Comparison of ENCODE assay signal across 9 cellular contexts in the genomic region with DNA sequence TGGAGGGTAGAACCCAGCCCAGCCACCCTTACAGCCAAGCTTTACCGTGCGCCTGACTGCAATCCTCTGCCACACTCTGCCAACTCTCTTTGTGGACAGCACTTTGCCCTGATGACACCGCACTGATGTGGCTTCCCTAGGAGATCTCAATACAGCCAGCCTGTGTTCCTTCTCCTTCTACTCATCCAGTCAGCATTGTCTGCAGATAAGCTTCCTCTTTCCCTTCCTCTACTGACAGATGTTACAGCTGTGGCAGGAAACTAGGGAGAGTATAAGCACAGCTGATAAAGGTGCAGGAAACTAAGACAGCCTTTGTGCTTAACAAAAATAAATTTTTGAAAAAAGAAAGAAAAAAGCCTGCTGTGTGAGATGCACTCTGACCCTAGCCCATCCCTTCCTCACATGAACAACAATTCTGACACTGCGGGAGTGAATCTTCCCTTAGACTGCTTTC. TPM values are rescaled to one million over a fixed set of nuclear protein-coding genes. Genes with fewer than 3 reads are reported as not detected.
A peak's percentile ranks its signal among the peaks of the same experiment; 100 is the strongest.
DNase-seq lines count a peak whose midpoint lies in the region; ATAC-seq and TF ChIP-seq lines count a peak whose summit lies in the region.
"Had no signal": no experiment of that assay in that cellular context is flagged by ENCODE, and none has a peak within 500 bp of the region (broad histone marks: within the 10 kb centered on the region; RNA-seq: fewer than 3 reads in every experiment).

No MANE protein-coding gene starts in this region.

- H3K4me3 Mint-ChIP-seq in HFFc6 = no peak overlapping the region
- no peak overlapping the region for H3K4me3 Mint-ChIP-seq in activated CD8-positive, alpha-beta T cell treated with anti-CD3 and anti-CD28 coated beads for 36 hours

- intact Hi-C loops in activated CD8-positive, alpha-beta T cell treated with anti-CD3 and anti-CD28 coated beads for 36 hours (cut with micrococcal nuclease) = no loop called here
- intact Hi-C loops in left colon (cut with DNase I, micrococcal nuclease) = no loop called here

- no peak for TF ChIP-seq CTCF in HFFc6 (IDR thresholded peaks at IDR 0.05)
- TF ChIP-seq CTCF in activated CD8-positive, alpha-beta T cell treated with anti-CD3 and anti-CD28 coated beads for 36 hours (IDR thresholded peaks at IDR 0.05) = no peak

- H3K27ac Mint-ChIP-seq in HFFc6 = peak overlapping the region; percentile 7; the same call in 1 of the 2 replicates
- peak overlapping the region; percentile 43 for H3K27ac Mint-ChIP-seq in activated CD8-positive, alpha-beta T cell treated with anti-CD3 and anti-CD28 coated beads for 36 hours

- POLR2A ChIA-PET in activated CD8-positive, alpha-beta T cell treated with anti-CD3 and anti-CD28 coated beads for 36 hours (lab: Charles Lee) = interaction anchor here (0.6 to 1.5 kb wide), 3 partner anchors 20 to 24 kb away, joined by 3 read pairs; no protein-coding TSS in a partner anchor

- peak; percentile 86 to 89 for DNase-seq in AML-193 (lab: John Stamatoyannopoulos, UW)
- DNase-seq in HFFc6 = no peak
- no peak for DNase-seq in activated CD8-positive, alpha-beta T cell treated with anti-CD3 and anti-CD28 coated beads for 36 hours
- DNase-seq in left colon = no peak
- DNase-seq in hippocampal formation (lab: John Stamatoyannopoulos, UW) = no peak
- no peak for DNase-seq in SK-N-DZ (ENCODE audit: low spot score)
- DNase-seq in T1000 (lab: John Stamatoyannopoulos, UW) = no peak
- DNase-seq: Calu3 had no signal

- peaks cover 57% of the 10 kb centered on the region for H3K36me3 Mint-ChIP-seq in HFFc6 (ENCODE audit: low read depth)
- H3K36me3 Mint-ChIP-seq in activated CD8-positive, alpha-beta T cell treated with anti-CD3 and anti-CD28 coated beads for 36 hours (ENCODE audit: low read depth) = peaks cover 37% of the 10 kb centered on the region

- no peak for ATAC-seq in activated CD8-positive, alpha-beta T cell treated with anti-CD3 and anti-CD28 coated beads for 36 hours
- ATAC-seq in left colon (peak; percentile 27), GM19351 (IDR thresholded peaks at IDR 0.05; ENCODE audit: unreplicated experiment) (no peak)

- H3K27me3 Mint-ChIP-seq in HFFc6 (ENCODE audit: insufficient read depth) = peaks cover 11% of the 10 kb centered on the region
- no peaks in the 10 kb centered on the region for H3K27me3 Mint-ChIP-seq in activated CD8-positive, alpha-beta T cell treated with anti-CD3 and anti-CD28 coated beads for 36 hours

- CTCF ChIA-PET in activated CD8-positive, alpha-beta T cell treated with anti-CD3 and anti-CD28 coated beads for 36 hours (lab: Charles Lee) = interaction anchor here (0.6 kb wide), 1 partner anchor 12 kb away, joined by 3 read pairs; no protein-coding TSS in a partner anchor

- peaks cover 42% of the 10 kb centered on the region for H3K4me1 Mint-ChIP-seq in HFFc6 (ENCODE audit: low read depth)
- H3K4me1 Mint-ChIP-seq in activated CD8-positive, alpha-beta T cell treated with anti-CD3 and anti-CD28 coated beads for 36 hours (ENCODE audit: low read depth) = peaks cover 13% of the 10 kb centered on the region

- no peaks in the 10 kb centered on the region for H3K9me3 Mint-ChIP-seq in HFFc6
- H3K9me3 Mint-ChIP-seq in activated CD8-positive, alpha-beta T cell treated with anti-CD3 and anti-CD28 coated beads for 36 hours = no peaks in the 10 kb centered on the region

RNA-seq across cellular contexts. Expression of gene CEP68, which starts 25.0 kb away (rescaled TPM):
- total RNA-seq in HFFc6 (2021; fragmentation: NEBNext Ultra II Directional; extraction: Animal tissue kit (Norgen Biotek cat#: 25700)) = 1 to 10 TPM; 5.7 to 9.7 (median 7.1) TPM
- 1 to 10 TPM; 6.0 to 6.3 TPM for total RNA-seq in activated CD8-positive, alpha-beta T cell treated with anti-CD3 and anti-CD28 coated beads for 36 hours
- 10 to 100 TPM in 1 of 2 donors, 1 to 10 TPM in 1; 6.6 to 11.4 TPM for total RNA-seq in left colon
- polyA plus RNA-seq in SK-N-DZ (2014; cell fraction: cytosol; rRNA removed) = 14.8 and 19.1 TPM in 2 replicates
- polyA plus RNA-seq in SK-N-DZ (2014; cell fraction: nucleus; rRNA removed) = 9.3 and 11.1 TPM in 2 replicates

RNA-seq across cellular contexts. Expression of gene RAB1A, which starts 48.6 kb away (rescaled TPM):
- total RNA-seq in HFFc6 (2021; fragmentation: NEBNext Ultra II Directional; extraction: Animal tissue kit (Norgen Biotek cat#: 25700)) = 100 to 1,000 TPM; 204 to 230 (median 222) TPM
- total RNA-seq in activated CD8-positive, alpha-beta T cell treated with anti-CD3 and anti-CD28 coated beads for 36 hours = 10 to 100 TPM; 71.8 to 75.8 TPM
- 100 to 1,000 TPM; 172 to 179 TPM for total RNA-seq in left colon
- 74.7 and 78.9 TPM in 2 replicates for polyA plus RNA-seq in SK-N-DZ (2014; cell fraction: cytosol; rRNA removed)
- 46.5 and 46.9 TPM in 2 replicates for polyA plus RNA-seq in SK-N-DZ (2014; cell fraction: nucleus; rRNA removed)

Comparison
In these comparisons a context has a peak if more than half of its experiments do, and no peak if none do; other contexts are left out.
1. DNase-seq: peak in AML-193 (2 of 2); none in HFFc6 (single experiment), activated CD8-positive, alpha-beta T cell treated with anti-CD3 and anti-CD28 coated beads for 36 hours (single experiment), left colon (0 of 2), hippocampal formation (0 of 2), SK-N-DZ (single experiment) and T1000 (single experiment).